11 cellular contexts compared by ENCODE assay signal in the genomic region with DNA sequence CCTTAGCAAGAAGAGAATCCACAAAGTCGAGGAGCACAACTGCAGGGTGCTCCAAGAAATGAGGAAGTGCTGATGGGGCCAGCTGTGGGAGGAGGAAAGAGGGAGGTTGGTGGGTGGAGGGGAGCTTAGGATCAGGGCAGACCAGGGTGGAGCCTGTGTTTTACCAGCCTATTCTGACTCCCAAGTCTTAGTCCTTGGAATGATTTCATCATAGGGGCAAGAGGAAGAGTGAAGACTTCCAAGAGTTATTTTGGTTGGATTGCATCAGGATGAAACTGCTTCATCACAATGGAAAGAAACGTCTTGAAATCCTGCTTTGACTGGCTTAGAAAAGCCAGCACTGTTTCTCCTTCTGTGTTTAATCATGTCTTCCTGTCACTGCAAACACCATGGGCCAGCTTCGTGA.
A peak's percentile ranks its signal among the peaks of the same experiment; 100 is the strongest.
DNase-seq lines count a peak whose midpoint lies in the region; ATAC-seq and TF ChIP-seq lines count a peak whose summit lies in the region.
"Had no signal": no experiment of that assay in that cellular context is flagged by ENCODE, and none has a peak within 500 bp of the region (broad histone marks: within the 10 kb centered on the region; RNA-seq: fewer than 3 reads in every experiment).

No MANE protein-coding gene starts in this region.

- no peaks in the 10 kb centered on the region for H3K9me3 Mint-ChIP-seq in activated naive CD4-positive, alpha-beta T cell treated with anti-CD3 and anti-CD28 coated beads for 36 hours
- H3K9me3 Mint-ChIP-seq in activated T-helper 1 cell treated with anti-CD3 and anti-CD28 coated beads, Interleukin-12 subunit alpha, Interleukin-12 subunit beta, Interleukin-2, Interleukin-4 antibody, amounts not matched to agents 30 ng/mL and 10 ng/mL and 1 ng/mL, durations not matched to agents 14 hours and 24 hours and 36 hours = no peaks in the 10 kb centered on the region
- H3K9me3 Mint-ChIP-seq: immature natural killer cell had no signal

- H3K36me3 ChIP-seq in heart left ventricle (peaks cover 0 to 8% (median 0%) of the 10 kb centered on the region in 9 donors), thoracic aorta (no peaks in the 10 kb centered on the region), hepatocyte (replicated peaks; ENCODE audit: insufficient read depth, low read depth) (no peaks in the 10 kb centered on the region)

- H3K9me3 ChIP-seq in heart left ventricle (no peaks in the 10 kb centered on the region), thoracic aorta (no peaks in the 10 kb centered on the region), hepatocyte (ENCODE audit: low read depth) (no peaks in the 10 kb centered on the region)

- H3K4me1 ChIP-seq in heart left ventricle (peaks cover 0 to 53% (median 22%) of the 10 kb centered on the region in 12 donors), thoracic aorta (ENCODE audit: control insufficient read depth in 1 of 2, low read depth in 2 of 2) (peaks cover 0 to 23% of the 10 kb centered on the region in 2 donors), hepatocyte (ENCODE audit: insufficient read depth) (no peaks in the 10 kb centered on the region)

- peaks cover 10% of the 10 kb centered on the region for H3K4me1 Mint-ChIP-seq in activated naive CD4-positive, alpha-beta T cell treated with anti-CD3 and anti-CD28 coated beads for 36 hours (ENCODE audit: low read depth)
- H3K4me1 Mint-ChIP-seq in activated T-helper 1 cell treated with anti-CD3 and anti-CD28 coated beads, Interleukin-12 subunit alpha, Interleukin-12 subunit beta, Interleukin-2, Interleukin-4 antibody, amounts not matched to agents 30 ng/mL and 10 ng/mL and 1 ng/mL, durations not matched to agents 14 hours and 24 hours and 36 hours (ENCODE audit: low read depth) = peaks cover 38% of the 10 kb centered on the region

- no peaks in the 10 kb centered on the region for H3K27me3 Mint-ChIP-seq in activated naive CD4-positive, alpha-beta T cell treated with anti-CD3 and anti-CD28 coated beads for 36 hours (ENCODE audit: low read depth)
- H3K27me3 Mint-ChIP-seq in activated T-helper 1 cell treated with anti-CD3 and anti-CD28 coated beads, Interleukin-12 subunit alpha, Interleukin-12 subunit beta, Interleukin-2, Interleukin-4 antibody, amounts not matched to agents 30 ng/mL and 10 ng/mL and 1 ng/mL, durations not matched to agents 14 hours and 24 hours and 36 hours (ENCODE audit: insufficient read depth) = peaks cover 2% of the 10 kb centered on the region
- H3K27me3 Mint-ChIP-seq: T-helper 17 cell had no signal

- no peak overlapping the region for H3K4me3 Mint-ChIP-seq in activated naive CD4-positive, alpha-beta T cell treated with anti-CD3 and anti-CD28 coated beads for 36 hours
- no peak overlapping the region for H3K4me3 Mint-ChIP-seq in activated T-helper 1 cell treated with anti-CD3 and anti-CD28 coated beads, Interleukin-12 subunit alpha, Interleukin-12 subunit beta, Interleukin-2, Interleukin-4 antibody, amounts not matched to agents 30 ng/mL and 10 ng/mL and 1 ng/mL, durations not matched to agents 14 hours and 24 hours and 36 hours
- H3K4me3 Mint-ChIP-seq: immature natural killer cell, T-helper 17 cell had no signal

- CTCF ChIA-PET in activated naive CD4-positive, alpha-beta T cell treated with anti-CD3 and anti-CD28 coated beads for 36 hours (lab: Charles Lee) = no interaction called here

- no peaks in the 10 kb centered on the region for H3K79me2 ChIP-seq in hepatocyte

- no peak for TF ChIP-seq POLR2A in heart left ventricle (IDR thresholded peaks at IDR 0.05)

- no peak overlapping the region for H2AFZ ChIP-seq in hepatocyte

- H3K9me2 ChIP-seq in hepatocyte (replicated peaks; ENCODE audit: insufficient read depth) = no peaks in the 10 kb centered on the region

- H3K4me3 ChIP-seq in heart left ventricle = no peak overlapping the region
- no peak overlapping the region for H3K4me3 ChIP-seq in thoracic aorta
- no peak overlapping the region for H3K4me3 ChIP-seq in hepatocyte

- H3K27ac Mint-ChIP-seq in activated naive CD4-positive, alpha-beta T cell treated with anti-CD3 and anti-CD28 coated beads for 36 hours = no peak overlapping the region
- H3K27ac Mint-ChIP-seq in activated T-helper 1 cell treated with anti-CD3 and anti-CD28 coated beads, Interleukin-12 subunit alpha, Interleukin-12 subunit beta, Interleukin-2, Interleukin-4 antibody, amounts not matched to agents 30 ng/mL and 10 ng/mL and 1 ng/mL, durations not matched to agents 14 hours and 24 hours and 36 hours = peak overlapping the region; percentile 65
- H3K27ac Mint-ChIP-seq: T-helper 17 cell had no signal

- ATAC-seq in heart left ventricle = peak in 3 of 4 donors; percentile 49 to 64 (median 54)
- ATAC-seq in thoracic aorta (ENCODE audit: insufficient number of reproducible peaks, low FRiP score, low read depth) = peak; percentile 25
- ATAC-seq: T-helper 17 cell had no signal

- no peak overlapping the region for H3K4me2 ChIP-seq in hepatocyte

- H3K27ac ChIP-seq in heart left ventricle = peak overlapping the region in 4 of 12 donors; percentile 26 to 54 (median 44)
- H3K27ac ChIP-seq in thoracic aorta = peak overlapping the region; percentile 49 to 51
- no peak overlapping the region for H3K27ac ChIP-seq in hepatocyte

- H3K36me3 Mint-ChIP-seq in activated naive CD4-positive, alpha-beta T cell treated with anti-CD3 and anti-CD28 coated beads for 36 hours (ENCODE audit: low read depth) = no peaks in the 10 kb centered on the region
- peaks cover 10% of the 10 kb centered on the region for H3K36me3 Mint-ChIP-seq in activated T-helper 1 cell treated with anti-CD3 and anti-CD28 coated beads, Interleukin-12 subunit alpha, Interleukin-12 subunit beta, Interleukin-2, Interleukin-4 antibody, amounts not matched to agents 30 ng/mL and 10 ng/mL and 1 ng/mL, durations not matched to agents 14 hours and 24 hours and 36 hours (ENCODE audit: low read depth)

- intact Hi-C loops in activated naive CD4-positive, alpha-beta T cell treated with anti-CD3 and anti-CD28 coated beads for 36 hours (cut with micrococcal nuclease) = loop anchor here (1.0 kb wide), 1 partner anchor 181 kb away; no protein-coding TSS in a partner anchor
- intact Hi-C loops in activated T-helper 1 cell treated with anti-CD3 and anti-CD28 coated beads, Interleukin-12 subunit alpha, Interleukin-12 subunit beta, Interleukin-2, Interleukin-4 antibody, amounts not matched to agents 30 ng/mL and 10 ng/mL and 1 ng/mL, durations not matched to agents 14 hours and 24 hours and 36 hours (cut with micrococcal nuclease) = no loop called here
- intact Hi-C loops in heart left ventricle (cut with DNase I) = loop anchor here in 1 of 10 donors (5.0 kb wide), 1 partner anchor 87 kb away; no protein-coding TSS in a partner anchor

- TF ChIP-seq CTCF in heart left ventricle (IDR thresholded peaks at IDR 0.05) (no peak), thoracic aorta (IDR thresholded peaks at IDR 0.05) (no peak), hepatocyte (IDR thresholded peaks at IDR 0.05; ENCODE audit: poor library complexity) (no peak)

- H3K27me3 ChIP-seq in heart left ventricle (no peaks in the 10 kb centered on the region), thoracic aorta (replicated peaks; ENCODE audit: insufficient read depth) (no peaks in the 10 kb centered on the region), hepatocyte (no peaks in the 10 kb centered on the region)

- H4K20me1 ChIP-seq in hepatocyte (ENCODE audit: insufficient read depth, poor library complexity, severe bottlenecking) = no peaks in the 10 kb centered on the region

- peak; percentile 8 for DNase-seq in activated naive CD4-positive, alpha-beta T cell treated with anti-CD3 and anti-CD28 coated beads for 36 hours
- no peak for DNase-seq in activated naive CD4-positive, alpha-beta T cell treated with anti-CD3 and anti-CD28 coated beads, Interleukin-2, amount 50 U/mL, for 16 hours
- no peak for DNase-seq in activated T-helper 1 cell treated with anti-CD3 and anti-CD28 coated beads, Interleukin-12 subunit alpha, Interleukin-12 subunit beta, Interleukin-2, Interleukin-4 antibody, amounts not matched to agents 30 ng/mL and 10 ng/mL and 1 ng/mL, durations not matched to agents 14 hours and 24 hours and 36 hours (ENCODE audit: low spot score)
- peak in 1 of 5 donors; percentile 69 for DNase-seq in heart left ventricle
- DNase-seq in thoracic aorta (ENCODE audit: low spot score) = no peak
- DNase-seq in activated CD4-positive, CD25-positive, alpha-beta regulatory T cell treated with anti-CD3 and anti-CD28 coated beads, Interleukin-2, amount 50 U/mL, for 72 hours = no peak
- no peak for DNase-seq in hepatocyte (ENCODE audit: low spot score)
- DNase-seq in retina = no peak
- DNase-seq: immature natural killer cell, NCI-H1417 treated with DMSO at 0.1 percent for 48 hours, T-helper 17 cell had no signal

- WGBS in heart left ventricle, 4 donors = 13 to 21% (median 16%) methylated on average over 3 of the region's 3 CpGs
- WGBS in hepatocyte (ENCODE audit: low lambda C conversion rate, missing lambda C conversion rate) = 34% methylated on average over 3 of the region's 3 CpGs
